ENCODE assay signal across 15 cellular contexts in genomic region chr17:64750891-64751677, GRCh38.
DNase-seq lines count a peak whose midpoint lies in the region; ATAC-seq and TF ChIP-seq lines count a peak whose summit lies in the region.
"Had no signal": no experiment of that assay in that cellular context is flagged by ENCODE, and none has a peak within 500 bp of the region (broad histone marks: within the 10 kb centered on the region; RNA-seq: fewer than 3 reads in every experiment).

No MANE protein-coding gene starts in this region.

- no peak overlapping the region for H3K4me2 ChIP-seq in mammary epithelial cell (ENCODE audit: insufficient read depth, low read depth, low read length)

- ATAC-seq in GM21367 (IDR thresholded peaks at IDR 0.05; ENCODE audit: unreplicated experiment) (no peak), HG03095 (IDR thresholded peaks at IDR 0.05; ENCODE audit: unreplicated experiment) (no peak)
- ATAC-seq: GM12878 had no signal

- no peak overlapping the region for H3K4me3 Mint-ChIP-seq in MCF 10A (ENCODE audit: unreplicated experiment)
- H3K4me3 Mint-ChIP-seq: B cell; CD4-positive, alpha-beta memory T cell; H9 had no signal

- BruUV-seq in mammary epithelial cell (replicated peaks; lab: Mats Ljungman, UMichigan) (TSS peak; percentile 19), MCF 10A (replicated peaks; lab: Mats Ljungman, UMichigan) (no TSS peak)

- in situ Hi-C loops in mammary epithelial cell (cut with MboI; ENCODE audit: low sequenced_read_pairs in 2 of 2) = no loop called here

- dilution Hi-C loops in mammary epithelial cell (cut with HindIII; ENCODE audit: low sequenced_read_pairs) = no loop called here

- no peak overlapping the region for H3K27ac Mint-ChIP-seq in MCF 10A (ENCODE audit: low read depth, unreplicated experiment)
- H3K27ac Mint-ChIP-seq: B cell; CD4-positive, alpha-beta memory T cell had no signal

- H3K4me1 ChIP-seq in mammary epithelial cell (ENCODE audit: insufficient read depth, low read length) = no peaks in the 10 kb centered on the region

- H3K27ac ChIP-seq in mammary epithelial cell (ENCODE audit: insufficient read depth, low read depth, low read length) (no peak overlapping the region), epithelial cell of prostate (peak overlapping the region; percentile 14)
- H3K27ac ChIP-seq: HL-60 had no signal

- H3K27me3 ChIP-seq in mammary epithelial cell (ENCODE audit: insufficient read depth, low read length) = no peaks in the 10 kb centered on the region

- H3K9me3 ChIP-seq in mammary epithelial cell (replicated peaks; ENCODE audit: insufficient read depth, low read length) = no peaks in the 10 kb centered on the region

- POLR2A ChIA-PET in MCF 10A (lab: Yijun Ruan, JAX) = interaction anchor here (0.9 kb wide), 1 partner anchor 25 kb away, joined by 3 read pairs; no protein-coding TSS in a partner anchor

- no peaks in the 10 kb centered on the region for H4K20me1 ChIP-seq in mammary epithelial cell (ENCODE audit: insufficient read depth, low read length)

- peak; percentile 44 for DNase-seq in mammary epithelial cell
- DNase-seq in MCF 10A (ENCODE audit: unreplicated experiment) = no peak
- DNase-seq in UCSD-AML1 (lab: John Stamatoyannopoulos, UW; ENCODE audit: unreplicated experiment) = peak; percentile 24
- DNase-seq in epithelial cell of prostate (ENCODE audit: low read depth, low spot score) = no peak
- no peak for DNase-seq in hypothalamus (lab: John Stamatoyannopoulos, UW)
- DNase-seq: C1 segment of cervical spinal cord; CD4-positive, alpha-beta memory T cell; DMS79; GOT3; H9 had no signal

- H2AFZ ChIP-seq in mammary epithelial cell (ENCODE audit: low read depth, low read length) = no peak overlapping the region

- H3K9ac ChIP-seq in mammary epithelial cell (ENCODE audit: insufficient read depth, low read length) = no peak overlapping the region

- peaks cover 79% of the 10 kb centered on the region for H3K36me3 Mint-ChIP-seq in MCF 10A (ENCODE audit: insufficient read depth, unreplicated experiment)

- H3K9me3 Mint-ChIP-seq in MCF 10A (ENCODE audit: unreplicated experiment) = no peaks in the 10 kb centered on the region
- H3K9me3 Mint-ChIP-seq: CD4-positive, alpha-beta memory T cell; H9 had no signal

- intact Hi-C loops in mammary epithelial cell (cut with micrococcal nuclease) = no loop called here
- intact Hi-C loops in MCF 10A (cut with micrococcal nuclease) = no loop called here

- H3K27me3 Mint-ChIP-seq in MCF 10A (ENCODE audit: insufficient read depth, unreplicated experiment) = no peaks in the 10 kb centered on the region
- H3K27me3 Mint-ChIP-seq: B cell; CD4-positive, alpha-beta memory T cell had no signal

- peaks cover 20% of the 10 kb centered on the region for H3K36me3 ChIP-seq in mammary epithelial cell (ENCODE audit: insufficient read depth, low read length)

- CTCF ChIA-PET in mammary epithelial cell (lab: Charles Lee; ENCODE audit: low non-redundant PET) (no interaction called here), MCF 10A (lab: Yijun Ruan, JAX) (interaction anchor here (0.6 kb wide), 1 partner anchor 429 kb away, joined by 4 read pairs; no protein-coding TSS in a partner anchor)

- TF ChIP-seq CTCF in mammary epithelial cell (conservative IDR thresholded peaks at IDR 0.05 in 1 of 2, IDR thresholded peaks at IDR 0.05 in 1 of 2; ENCODE audit: extremely low read depth in 1 of 2, insufficient read depth in 1 of 2, low read depth in 1 of 2, low read length in 2 of 2) (no peak), MCF 10A (IDR thresholded peaks at IDR 0.05; ENCODE audit: unreplicated experiment) (no peak)

- no peak overlapping the region for H3K4me3 ChIP-seq in mammary epithelial cell (replicated peaks in 1 of 3; ENCODE audit: insufficient read depth in 1 of 3, low read depth in 2 of 3, low read length in 3 of 3)
- H3K4me3 ChIP-seq: GM12878 had no signal

- WGBS in mammary epithelial cell (ENCODE audit: low coverage, missing lambda C conversion rate) = 92% methylated on average over 14 of the region's 14 CpGs

- no peaks in the 10 kb centered on the region for H3K79me2 ChIP-seq in mammary epithelial cell (ENCODE audit: insufficient read depth, low read length)

- H3K4me1 Mint-ChIP-seq in MCF 10A (ENCODE audit: insufficient read depth, unreplicated experiment) = no peaks in the 10 kb centered on the region
- H3K4me1 Mint-ChIP-seq: B cell, H9 had no signal

Comparison
In these comparisons a context has a peak if more than half of its experiments do, and no peak if none do; other contexts are left out.
1. DNase-seq: peak in mammary epithelial cell (single experiment) and UCSD-AML1 (single experiment); none in MCF 10A (single experiment), epithelial cell of prostate (single experiment) and hypothalamus (0 of 51).